ENCODE assay signal across 9 cellular contexts in genomic region chr9:17682684-17683083, GRCh38.
"Had no signal": no experiment of that assay in that cellular context is flagged by ENCODE, and none has a peak within 500 bp of the region (broad histone marks: within the 10 kb centered on the region; RNA-seq: fewer than 3 reads in every experiment).

No MANE protein-coding gene starts in this region.

- H2AFZ ChIP-seq: GM23248, GM23338 had no signal

- H3K9ac ChIP-seq: GM23248 had no signal

- H3K4me3 ChIP-seq: GM23248, GM23338, HAP-1 had no signal

- H3K36me3 ChIP-seq: HAP-1 had no signal

- ATAC-seq: GM23338, HCT116 had no signal

- H3K4me1 ChIP-seq: HAP-1 had no signal

- DNase-seq: GM23248, GOT3, H7, H9, HCEC 1CT, HFFc6 had no signal

- H3K4me2 ChIP-seq: GM23338 had no signal

- H3K9me3 ChIP-seq: HAP-1 had no signal

- H3K27ac ChIP-seq: GM23248 had no signal
